In the genomic region with DNA sequence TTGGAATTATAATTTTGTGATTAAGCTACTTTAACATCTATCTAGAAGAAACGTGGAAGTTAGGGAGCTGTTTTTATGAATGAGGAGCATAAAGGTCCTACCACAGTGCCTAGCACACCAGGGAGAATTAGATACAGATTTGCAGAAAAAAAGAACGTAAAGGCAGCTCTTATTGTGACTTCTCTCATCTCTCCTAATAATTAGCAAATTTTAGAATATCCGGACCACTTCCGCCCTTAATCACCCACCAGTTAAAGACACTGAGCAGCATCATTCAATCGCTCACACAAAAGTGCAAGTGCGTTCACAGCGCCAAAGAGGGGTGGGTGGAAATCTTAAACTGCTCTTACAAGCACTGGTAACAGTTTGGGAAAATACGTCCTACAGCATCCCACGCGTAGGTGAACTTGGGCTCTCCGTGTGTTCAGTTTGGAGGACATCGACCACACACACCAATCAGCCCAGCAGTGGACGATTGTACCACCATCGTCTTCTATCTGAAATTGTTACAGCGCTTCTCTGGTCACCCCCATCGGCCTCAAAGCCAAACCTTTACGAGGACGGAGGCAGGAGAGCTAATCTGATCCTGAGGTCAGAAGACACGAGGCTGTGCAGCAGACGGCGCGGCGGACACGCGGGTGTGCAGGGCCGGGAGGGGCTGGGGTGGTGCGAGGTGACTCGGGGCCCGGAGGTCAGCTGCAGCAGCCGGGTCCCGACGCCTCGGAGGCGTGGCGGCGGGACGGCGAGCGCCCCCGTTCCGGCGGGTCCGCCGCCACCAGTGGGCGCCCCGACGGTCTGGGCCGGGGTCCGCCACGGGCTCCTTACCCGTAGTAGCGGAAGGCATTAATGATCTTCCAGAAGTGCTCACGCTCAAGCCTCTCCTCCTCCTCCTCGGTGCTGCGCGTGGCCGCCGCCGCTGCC, we compare ENCODE assay signal across 8 cellular contexts. TPM values are rescaled to one million over a fixed set of nuclear protein-coding genes. Genes with fewer than 3 reads are reported as not detected.
DNase-seq lines count a peak whose midpoint lies in the region; ATAC-seq lines count a peak whose summit lies in the region.

No MANE protein-coding gene starts in this region.

- H3K9me3 ChIP-seq in ectodermal cell (ENCODE audit: control insufficient read depth, low read length): no peaks in the 10 kb centered on the region

- 0 to 1% methylated on average over 59 of the region's 59 CpGs for WGBS in ectodermal cell, 2 experiments

- peak; percentile 45 for ATAC-seq in HG02571 (IDR thresholded peaks at IDR 0.05; ENCODE audit: unreplicated experiment)

- DNase-seq in NCI-H1092 treated with DMSO at 0.1 percent for 48 hours (lab: John Stamatoyannopoulos, UW): peak; percentile 64
- DNase-seq in NCI-H1092 (lab: John Stamatoyannopoulos, UW): no peak
- DNase-seq in MV-4-11 (lab: John Stamatoyannopoulos, UW): peak; percentile 55
- peak; percentile 66 for DNase-seq in activated CD4-positive, alpha-beta T cell treated with anti-CD3 and anti-CD28 coated beads for 48 hours
- DNase-seq in medulla oblongata (ENCODE audit: extremely low spot score): peak; percentile 61
- DNase-seq in stimulated activated CD8-positive, alpha-beta memory T cell treated with anti-CD3 and anti-CD28 coated beads, Interleukin-12 subunit alpha, Interleukin-12 subunit beta, amount 100 ng/mL, for 24 hours (ENCODE audit: extremely low read depth): peak; percentile 15

- peak overlapping the region; percentile 79 for H3K4me3 ChIP-seq in ectodermal cell (ENCODE audit: insufficient read depth, low read depth, low read length)

- no peaks in the 10 kb centered on the region for H3K36me3 ChIP-seq in ectodermal cell (ENCODE audit: control insufficient read depth, insufficient read depth, low read length)

- H3K27ac ChIP-seq in ectodermal cell (ENCODE audit: insufficient read depth, low read depth, low read length, poor library complexity, severe bottlenecking): peak overlapping the region; percentile 91

- H3K27me3 ChIP-seq in ectodermal cell (ENCODE audit: control insufficient read depth, insufficient read depth, low read length, poor library complexity, severe bottlenecking): no peaks in the 10 kb centered on the region

- H3K4me1 ChIP-seq in ectodermal cell (ENCODE audit: control insufficient read depth, insufficient read depth, low read length): no peaks in the 10 kb centered on the region

RNA-seq across cellular contexts. Expression of a gene that starts 0.6 kb away (rescaled TPM):
- 17.1 TPM for polyA plus RNA-seq in ectodermal cell (2013, experiment 1 of 4)
- polyA plus RNA-seq in ectodermal cell (2013, experiment 2 of 4): 16.0 TPM
- 13.8 TPM for polyA plus RNA-seq in ectodermal cell (2013, experiment 3 of 4)
- 16.0 TPM for polyA plus RNA-seq in ectodermal cell (2013, experiment 4 of 4)
